15 cellular contexts compared by ENCODE assay signal in the genomic region with DNA sequence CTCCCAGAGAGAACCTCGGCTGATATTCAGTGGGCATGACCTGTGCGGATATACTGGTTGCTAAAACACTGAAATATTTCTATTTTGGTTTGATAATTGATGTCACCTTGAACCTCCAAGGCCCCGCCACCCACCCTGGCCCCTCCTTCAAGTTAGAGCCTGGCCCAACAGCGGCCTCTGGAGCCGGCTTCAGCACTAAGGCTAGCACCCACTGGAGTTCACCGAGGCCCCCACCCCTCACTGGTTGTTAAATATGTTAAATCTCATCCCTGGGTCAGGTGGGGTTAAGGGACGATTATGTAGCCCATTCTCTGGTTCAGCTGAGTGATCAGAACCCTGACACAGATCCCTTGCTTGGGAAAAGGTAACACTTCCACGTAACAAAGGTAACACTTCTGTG. TPM values are rescaled to one million over a fixed set of nuclear protein-coding genes. Genes with fewer than 3 reads are reported as not detected.
DNase-seq lines count a peak whose midpoint lies in the region; ATAC-seq, FAIRE-seq and TF ChIP-seq lines count a peak whose summit lies in the region.
"Had no signal": no experiment of that assay in that cellular context is flagged by ENCODE, and none has a peak within 500 bp of the region (broad histone marks: within the 10 kb centered on the region; RNA-seq: fewer than 3 reads in every experiment).

No MANE protein-coding gene starts in this region.

- H3K36me3 ChIP-seq in HepG2 (replicated peaks in 1 of 2; ENCODE audit: control insufficient read depth in 1 of 2, insufficient read depth in 2 of 2, low read length in 2 of 2) (no peaks in the 10 kb centered on the region), right lobe of liver (no peaks in the 10 kb centered on the region), GM12878 (ENCODE audit: control insufficient read depth in 2 of 2, insufficient read depth in 2 of 2, low read length in 1 of 2) (peaks cover 0 to 5% of the 10 kb centered on the region in 2 experiments; a peak in 2 of 4 replicates)

- intact Hi-C loops in HepG2 (cut with micrococcal nuclease; ENCODE audit: unreplicated experiment) (no loop called here), right lobe of liver (cut with DNase I) (no loop called here), GM12878 (cut with micrococcal nuclease; ENCODE audit: unreplicated experiment) (no loop called here)

- RAD21 ChIA-PET in GM12878 (lab: Charles Lee; ENCODE audit: unreplicated experiment): no interaction called here

- H3K27me3 ChIP-seq in HepG2 (ENCODE audit: control insufficient read depth in 1 of 2, insufficient read depth in 2 of 2, low read length in 2 of 2): no peaks in the 10 kb centered on the region
- no peaks in the 10 kb centered on the region for H3K27me3 ChIP-seq in right lobe of liver
- no peaks in the 10 kb centered on the region for H3K27me3 ChIP-seq in GM12878 (replicated peaks in 1 of 2; ENCODE audit: control insufficient read depth in 2 of 2, insufficient read depth in 2 of 2, low read length in 1 of 2)

- CTCF ChIA-PET in HepG2 (lab: Yijun Ruan, JAX; ENCODE audit: low intra/inter-chr PET ratio, low total read pairs): no interaction called here
- CTCF ChIA-PET in GM12878 (lab: Yijun Ruan, JAX): interaction anchor here (1.1 to 1.3 kb wide), 3 partner anchors 15 to 26 kb away, joined by 3 to 5 read pairs (median 3); no protein-coding TSS in a partner anchor

- no peak for FAIRE-seq in HepG2 (lab: Jason Lieb, UNC)
- no peak for FAIRE-seq in GM12878 (lab: Jason Lieb, UNC)

- ATAC-seq in HepG2 (no peak), right lobe of liver (no peak), GM12878 (no peak), HG03571 (IDR thresholded peaks at IDR 0.05; ENCODE audit: unreplicated experiment) (no peak), GM18511 (IDR thresholded peaks at IDR 0.05; ENCODE audit: unreplicated experiment) (no peak), GM21737 (IDR thresholded peaks at IDR 0.05; ENCODE audit: unreplicated experiment) (no peak)

- POLR2A ChIA-PET in HepG2 (lab: Yijun Ruan, JAX) (no interaction called here), GM12878 (lab: Charles Lee) (interaction anchor here (1.6 kb wide), 1 partner anchor 38 kb away, joined by 3 read pairs; no protein-coding TSS in a partner anchor)

- no peak overlapping the region for H3K4me2 ChIP-seq in HepG2 (ENCODE audit: low read depth, low read length)
- no peak overlapping the region for H3K4me2 ChIP-seq in GM12878 (ENCODE audit: control insufficient read depth, insufficient read depth)

- H3K79me2 ChIP-seq in HepG2 (ENCODE audit: insufficient read depth, low read length): no peaks in the 10 kb centered on the region
- no peaks in the 10 kb centered on the region for H3K79me2 ChIP-seq in GM12878 (ENCODE audit: control insufficient read depth, insufficient read depth, low read length)

- DNase-seq in HepG2 (ENCODE audit: low spot score): no peak
- DNase-seq in right lobe of liver: no peak
- DNase-seq in GM12878 (ENCODE audit: low read depth, low spot score): no peak
- DNase-seq in left kidney (ENCODE audit: low read depth, low spot score): peak; percentile 53
- no peak for DNase-seq in NCI-H510A (lab: John Stamatoyannopoulos, UW)
- DNase-seq: 8988T, COR-L47, GDM1, NCI-H1105, NCI-H1694, NCI-H774, Right ventricle myocardium superior had no signal

- no peak overlapping the region for H3K27ac ChIP-seq in HepG2 (ENCODE audit: extremely low read length, insufficient read depth, low read length)
- no peak overlapping the region for H3K27ac ChIP-seq in right lobe of liver
- no peak overlapping the region for H3K27ac ChIP-seq in GM12878 (ENCODE audit: control insufficient read depth, insufficient read depth)

- SMC1A ChIA-PET in GM12878 (lab: Charles Lee; ENCODE audit: uncharacterized antibody, unreplicated experiment): interaction anchor here (1.1 to 2.7 kb wide), 4 partner anchors 10 to 76 kb away, joined by 3 to 8 read pairs (median 6); a partner anchor contains a TSS

- TF ChIP-seq RAD21 in HepG2 (CRISPR knock-in tag; IDR thresholded peaks at IDR 0.05): no peak
- no peak for TF ChIP-seq RAD21 in GM12878 (IDR thresholded peaks at IDR 0.05; ENCODE audit: insufficient read depth, low read depth, low read length)

- TF ChIP-seq CTCF in HepG2 (CRISPR knock-in tag; IDR thresholded peaks at IDR 0.05) (no peak), right lobe of liver (IDR thresholded peaks at IDR 0.05) (no peak), GM12878 (IDR thresholded peaks at IDR 0.05 in 2 of 3, conservative IDR thresholded peaks at IDR 0.05 in 1 of 3; ENCODE audit: control insufficient read depth in 2 of 3, extremely low read depth in 1 of 3, insufficient read depth in 1 of 3, low read depth in 3 of 3, low read length in 3 of 3) (no peak)

- H3K9ac ChIP-seq in HepG2 (ENCODE audit: insufficient read depth, low read depth, low read length) (no peak overlapping the region), GM12878 (ENCODE audit: control insufficient read depth, insufficient read depth, low read length) (no peak overlapping the region)

- H2AFZ ChIP-seq in HepG2 (ENCODE audit: low read length) (no peak overlapping the region), GM12878 (ENCODE audit: control insufficient read depth, low read depth, low read length) (no peak overlapping the region)

- TF ChIP-seq EP300 in HepG2 (IDR thresholded peaks at IDR 0.05; ENCODE audit: low read depth in 2 of 2, low read length in 2 of 2) (no peak), HepG2 (CRISPR knock-in tag; IDR thresholded peaks at IDR 0.05; ENCODE audit: borderline replicate concordance) (no peak), GM12878 (IDR thresholded peaks at IDR 0.05; ENCODE audit: borderline replicate concordance in 1 of 2, control insufficient read depth in 1 of 2, low read depth in 2 of 2, low read length in 2 of 2) (no peak)

- in situ Hi-C loops in HepG2 (cut with HindIII; ENCODE audit: extremely low pct_ligation_motif_present, low pct_unique_long_range_greater_than_20kb) (no loop called here), GM12878 (cut with MboI) (no loop called here)

- H3K4me3 ChIP-seq in HepG2 (replicated peaks in 1 of 3; ENCODE audit: insufficient read depth in 1 of 3, low read depth in 2 of 3, low read length in 3 of 3) (no peak overlapping the region), right lobe of liver (no peak overlapping the region), GM12878 (no peak overlapping the region)

- H4K20me1 ChIP-seq in HepG2 (ENCODE audit: insufficient read depth, low read length) (no peaks in the 10 kb centered on the region), GM12878 (ENCODE audit: control insufficient read depth, insufficient read depth) (no peaks in the 10 kb centered on the region)

- WGBS in HepG2 (ENCODE audit: low lambda C conversion rate): 49% methylated on average over 8 of the region's 8 CpGs
- WGBS in right lobe of liver (ENCODE audit: insufficient coverage, low coverage, low lambda C conversion rate, missing lambda C conversion rate): 74% methylated on average over 7 of the region's 8 CpGs
- 71% methylated on average over 8 of the region's 8 CpGs for WGBS in GM12878 (ENCODE audit: insufficient coverage, insufficient replicate concordance, low lambda C conversion rate, missing lambda C conversion rate)

- H3K4me1 ChIP-seq in HepG2 (ENCODE audit: insufficient read depth, low read length): no peaks in the 10 kb centered on the region
- H3K4me1 ChIP-seq in right lobe of liver: peaks cover 0 to 2% (median 0%) of the 10 kb centered on the region in 4 donors
- H3K4me1 ChIP-seq in GM12878 (ENCODE audit: control insufficient read depth, insufficient read depth, low read length): peaks cover 19% of the 10 kb centered on the region

- H3K9me3 ChIP-seq in HepG2 (ENCODE audit: low read length): no peaks in the 10 kb centered on the region
- H3K9me3 ChIP-seq in right lobe of liver: no peaks in the 10 kb centered on the region
- no peaks in the 10 kb centered on the region for H3K9me3 ChIP-seq in GM12878 (replicated peaks; ENCODE audit: control insufficient read depth, insufficient read depth, low read length)

- BruUV-seq in HepG2 (replicated peaks; lab: Mats Ljungman, UMichigan): no TSS peak
- no TSS peak for BruUV-seq in GM12878 (replicated peaks; lab: Mats Ljungman, UMichigan)

- TF ChIP-seq POLR2A in HepG2 (IDR thresholded peaks at IDR 0.05; ENCODE audit: insufficient read depth in 1 of 2, low read depth in 2 of 2, low read length in 2 of 2): no peak
- TF ChIP-seq POLR2A in right lobe of liver (IDR thresholded peaks at IDR 0.05): no peak
- no peak for TF ChIP-seq POLR2A in GM12878 (IDR thresholded peaks at IDR 0.05; ENCODE audit: low read depth, low read length)

RNA-seq across cellular contexts. Expression of a gene that starts 24.3 kb away (rescaled TPM):
- 0.63 and 1.1 TPM in 2 replicates for total RNA-seq in HepG2 (2016; rRNA removed; fragmentation: Illumina TruSeq; extraction: Trizol)
- total RNA-seq in HepG2 (2016; cell fraction: cytosol; rRNA removed; fragmentation: Illumina TruSeq; extraction: Trizol; ENCODE audit: low read depth): 0.20 and 1.7 TPM in 2 replicates
- 0.45 and 0.68 TPM in 2 replicates for total RNA-seq in HepG2 (2016; cell fraction: insoluble cytoplasmic fraction; rRNA removed; fragmentation: Illumina TruSeq; extraction: Trizol)
- 0.59 and 0.65 TPM in 2 replicates for total RNA-seq in HepG2 (2016; cell fraction: membrane; rRNA removed; fragmentation: Illumina TruSeq; extraction: Trizol)
- 1.2 and 1.5 TPM in 2 replicates for total RNA-seq in HepG2 (2016; cell fraction: nucleus; rRNA removed; fragmentation: Illumina TruSeq; extraction: Trizol)
- 0.28 and 0.37 TPM in 2 replicates for polyA plus RNA-seq in HepG2 (2011; rRNA removed)
- 0.23 and 0.31 TPM in 2 replicates for polyA plus RNA-seq in HepG2 (2011; cell fraction: cytosol; rRNA removed)
- polyA plus RNA-seq in HepG2 (2011; cell fraction: nucleus; rRNA removed): 0.39 and 0.69 TPM in 2 replicates
- polyA plus RNA-seq in HepG2 (2012): 0.23 and 1.2 TPM in 2 replicates
- polyA plus RNA-seq in HepG2 (2016; cell fraction: cytosol; fragmentation: Illumina TruSeq; extraction: Trizol; ENCODE audit: low read depth): 0.27 TPM in 2 replicates
- polyA plus RNA-seq in HepG2 (2016; cell fraction: insoluble cytoplasmic fraction; fragmentation: Illumina TruSeq; extraction: Trizol; ENCODE audit: low read depth): 0.36 and 0.53 TPM in 2 replicates
- 0.24 and 0.62 TPM in 2 replicates for polyA plus RNA-seq in HepG2 (2016; cell fraction: membrane; fragmentation: Illumina TruSeq; extraction: Trizol; ENCODE audit: low read depth)
- polyA plus RNA-seq in HepG2 (2016; cell fraction: nucleus; fragmentation: Illumina TruSeq; extraction: Trizol; ENCODE audit: insufficient read depth, low read depth): 1.2 TPM in 2 replicates
- polyA minus RNA-seq in HepG2 (2011; rRNA and poly(A)+ RNA removed; ENCODE audit: low replicate concordance): 1.7 and 66.3 TPM in 2 replicates
- 0.44 and 1.8 TPM in 2 replicates for polyA minus RNA-seq in HepG2 (2011; cell fraction: cytosol; rRNA and poly(A)+ RNA removed)
- 0.77 and 2.7 TPM in 2 replicates for polyA minus RNA-seq in HepG2 (2011; cell fraction: nucleus; rRNA and poly(A)+ RNA removed)
- total RNA-seq in right lobe of liver: 10 to 100 TPM in 3 of 6 experiments, 1 to 10 TPM in 3; 5.0 to 33.6 (median 13.3) TPM
- total RNA-seq in GM12878 (2013; cell fraction: nucleolus; rRNA removed): 303 and 318 TPM in 2 replicates
- 49.5 and 56.9 TPM in 2 replicates for total RNA-seq in GM12878 (2014; rRNA removed)
- total RNA-seq in GM12878 (2014; rRNA removed; fragmentation: Illumina TruSeq; extraction: Trizol): 64.8 and 71.3 TPM in 2 replicates
- total RNA-seq in GM12878 (2021): 52.0 and 54.6 TPM in 2 replicates
- polyA plus RNA-seq in GM12878 (2011; ENCODE audit: low read depth): 65.9 TPM
- 43.2 and 48.5 TPM in 2 replicates for polyA plus RNA-seq in GM12878 (2011; rRNA removed)
- polyA plus RNA-seq in GM12878 (2011; cell fraction: cytosol; rRNA removed): 18.9 and 20.7 TPM in 2 replicates
- 29.6 and 33.5 TPM in 2 replicates for polyA plus RNA-seq in GM12878 (2011; cell fraction: nucleus; rRNA removed)
- polyA plus RNA-seq in GM12878 (2012): 59.5 and 76.1 TPM in 2 replicates
- polyA plus RNA-seq in GM12878 (2014; fragmentation: Illumina TruSeq; extraction: Trizol): 82.2 and 100 TPM in 2 replicates
- polyA plus RNA-seq in GM12878 (2014; fragmentation: Nextera tagmentation; extraction: Ambion mirVana): 10 to 100 TPM; 26.9 to 28.4 TPM
- polyA plus RNA-seq in GM12878 (2014; rRNA removed): 48.3 and 51.4 TPM in 2 replicates
- polyA plus RNA-seq in GM12878 (2016; fragmentation: Nextera tagmentation; extraction: Ambion mirVana): 10 to 100 TPM; 20.4 to 29.5 TPM
- 72.8 and 86.8 TPM in 2 replicates for polyA minus RNA-seq in GM12878 (2011; rRNA and poly(A)+ RNA removed)
- polyA minus RNA-seq in GM12878 (2011; cell fraction: cytosol; rRNA and poly(A)+ RNA removed): 13.0 and 18.8 TPM in 2 replicates
- 27.8 and 34.7 TPM in 2 replicates for polyA minus RNA-seq in GM12878 (2011; cell fraction: nucleus; rRNA and poly(A)+ RNA removed)
